In genomic region chr2:239664216-239664785, GRCh38 we compare ENCODE assay signal across 18 cellular contexts.
DNase-seq lines count a peak whose midpoint lies in the region; ATAC-seq and TF ChIP-seq lines count a peak whose summit lies in the region.
"Had no signal": no experiment of that assay in that cellular context is flagged by ENCODE, and none has a peak within 500 bp of the region (broad histone marks: within the 10 kb centered on the region; RNA-seq: fewer than 3 reads in every experiment).

No MANE protein-coding gene starts in this region.

- no peaks in the 10 kb centered on the region for H3K79me2 ChIP-seq in mammary epithelial cell (ENCODE audit: insufficient read depth, low read length)

- peaks cover 15% of the 10 kb centered on the region for H3K4me1 Mint-ChIP-seq in type B pancreatic cell (ENCODE audit: unreplicated experiment)
- peaks cover 0 to 3% (median 0%) of the 10 kb centered on the region in 7 donors for H3K4me1 Mint-ChIP-seq in naive thymus-derived CD4-positive, alpha-beta T cell

- H3K36me3 ChIP-seq in BLaER1, result no peaks in the 10 kb centered on the region
- no peaks in the 10 kb centered on the region for H3K36me3 ChIP-seq in testis (ENCODE audit: low read depth, missing control alignments)
- H3K36me3 ChIP-seq in naive thymus-derived CD4-positive, alpha-beta T cell (ENCODE audit: control insufficient read depth in 2 of 3, insufficient read depth in 3 of 3, low read length in 3 of 3), result no peaks in the 10 kb centered on the region
- no peaks in the 10 kb centered on the region for H3K36me3 ChIP-seq in mammary epithelial cell (ENCODE audit: insufficient read depth, low read length)
- H3K36me3 ChIP-seq in gastrocnemius medialis, result no peaks in the 10 kb centered on the region

- DNase-seq in ecto neural progenitor cell (ENCODE audit: low spot score) (peak; percentile 25), mesenteric fat pad (ENCODE audit: low spot score) (peak; percentile 62), testis (peak; percentile 8), type B pancreatic cell (ENCODE audit: extremely low spot score, unreplicated experiment) (no peak), mammary epithelial cell (no peak), gastrocnemius medialis (no peak)
- DNase-seq in naive thymus-derived CD4-positive, alpha-beta T cell, result no peak
- DNase-seq: 8988T; C1 segment of cervical spinal cord; CD4-positive, CD25-positive, alpha-beta regulatory T cell; CD8-positive, alpha-beta memory T cell; COR-L47; DMS 273 treated with DMSO at 0.1 percent for 48 hours; DMS53; HCEC 1CT had no signal

- H2AFZ ChIP-seq in mammary epithelial cell (ENCODE audit: low read depth, low read length), result no peak overlapping the region
- H2AFZ ChIP-seq: GM23338 had no signal

- no peaks in the 10 kb centered on the region for H3K9me3 ChIP-seq in BLaER1
- no peaks in the 10 kb centered on the region for H3K9me3 ChIP-seq in testis
- no peaks in the 10 kb centered on the region for H3K9me3 ChIP-seq in naive thymus-derived CD4-positive, alpha-beta T cell (ENCODE audit: control insufficient read depth in 2 of 3, low read length in 3 of 3)
- H3K9me3 ChIP-seq in mammary epithelial cell (replicated peaks; ENCODE audit: insufficient read depth, low read length), result peaks cover 7% of the 10 kb centered on the region
- no peaks in the 10 kb centered on the region for H3K9me3 ChIP-seq in gastrocnemius medialis

- 0 out of 2 replicates have a peak overlapping the region, but pooled peaks have one; percentile 34 for H3K9ac ChIP-seq in BLaER1
- no peak overlapping the region for H3K9ac ChIP-seq in mammary epithelial cell (ENCODE audit: insufficient read depth, low read length)

- CTCF ChIA-PET in naive thymus-derived CD4-positive, alpha-beta T cell (lab: Charles Lee), result interaction anchor here (0.7 kb wide), 1 partner anchor 478 kb away, joined by 3 read pairs; no protein-coding TSS in a partner anchor
- CTCF ChIA-PET in mammary epithelial cell (lab: Charles Lee; ENCODE audit: low non-redundant PET), result no interaction called here

- H4K20me1 ChIP-seq in BLaER1 (no peaks in the 10 kb centered on the region), mammary epithelial cell (ENCODE audit: insufficient read depth, low read length) (no peaks in the 10 kb centered on the region)

- dilution Hi-C loops in mammary epithelial cell (cut with HindIII; ENCODE audit: low sequenced_read_pairs), result no loop called here

- in situ Hi-C loops in mammary epithelial cell (cut with MboI; ENCODE audit: low sequenced_read_pairs in 2 of 2), result no loop called here
- in situ Hi-C loops in gastrocnemius medialis (cut with MboI; ENCODE audit: low sequenced_read_pairs in 4 of 4), result no loop called here

- TF ChIP-seq POLR2A in testis (IDR thresholded peaks at IDR 0.05) (no peak), gastrocnemius medialis (IDR thresholded peaks at IDR 0.05) (no peak)

- BruUV-seq in mammary epithelial cell (replicated peaks; lab: Mats Ljungman, UMichigan), result no TSS peak

- intact Hi-C loops in testis (cut with DNase I; ENCODE audit: low total_unique reads) (no loop called here), mammary epithelial cell (cut with micrococcal nuclease) (no loop called here), gastrocnemius medialis (cut with DNase I; ENCODE audit: low total_unique reads) (no loop called here)
- intact Hi-C loops in naive thymus-derived CD4-positive, alpha-beta T cell (cut with micrococcal nuclease), result no loop called here

- H3K36me3 Mint-ChIP-seq in type B pancreatic cell, result no peaks in the 10 kb centered on the region
- H3K36me3 Mint-ChIP-seq in naive thymus-derived CD4-positive, alpha-beta T cell, result no peaks in the 10 kb centered on the region
- H3K36me3 Mint-ChIP-seq: CD4-positive, CD25-positive, alpha-beta regulatory T cell; CD8-positive, alpha-beta memory T cell had no signal

- H3K27me3 ChIP-seq in BLaER1 (no peaks in the 10 kb centered on the region), testis (no peaks in the 10 kb centered on the region), mammary epithelial cell (ENCODE audit: insufficient read depth, low read length) (no peaks in the 10 kb centered on the region), gastrocnemius medialis (peaks cover 0 to 13% (median 7%) of the 10 kb centered on the region in 3 donors)
- no peaks in the 10 kb centered on the region for H3K27me3 ChIP-seq in naive thymus-derived CD4-positive, alpha-beta T cell (ENCODE audit: control insufficient read depth in 2 of 2, insufficient read depth in 2 of 2, low read length in 2 of 2)

- H3K9me3 Mint-ChIP-seq in type B pancreatic cell, result no peaks in the 10 kb centered on the region
- no peaks in the 10 kb centered on the region for H3K9me3 Mint-ChIP-seq in naive thymus-derived CD4-positive, alpha-beta T cell
- H3K9me3 Mint-ChIP-seq: CD4-positive, CD25-positive, alpha-beta regulatory T cell; CD8-positive, alpha-beta memory T cell had no signal

- H3K4me2 ChIP-seq in BLaER1, result peak overlapping the region; percentile 92; the same call in 1 of the 2 replicates
- H3K4me2 ChIP-seq in mammary epithelial cell (ENCODE audit: insufficient read depth, low read depth, low read length), result no peak overlapping the region
- H3K4me2 ChIP-seq: GM23338 had no signal

- H3K4me1 ChIP-seq in BLaER1 (peaks cover 80% of the 10 kb centered on the region), testis (peaks cover 15% of the 10 kb centered on the region), mammary epithelial cell (ENCODE audit: insufficient read depth, low read length) (no peaks in the 10 kb centered on the region), gastrocnemius medialis (no peaks in the 10 kb centered on the region)
- H3K4me1 ChIP-seq in naive thymus-derived CD4-positive, alpha-beta T cell (ENCODE audit: control insufficient read depth in 2 of 2, insufficient read depth in 2 of 2, low read length in 2 of 2), result no peaks in the 10 kb centered on the region

- H3K27ac ChIP-seq in BLaER1 (no peak overlapping the region; the same call in 1 of the 2 replicates), testis (no peak overlapping the region), mammary epithelial cell (ENCODE audit: insufficient read depth, low read depth, low read length) (no peak overlapping the region), gastrocnemius medialis (no peak overlapping the region)
- H3K27ac ChIP-seq in naive thymus-derived CD4-positive, alpha-beta T cell (ENCODE audit: low read depth, low read length), result no peak overlapping the region
- H3K27ac ChIP-seq: HL-60 had no signal

- no peak overlapping the region for H3K4me3 Mint-ChIP-seq in type B pancreatic cell
- H3K4me3 Mint-ChIP-seq in naive thymus-derived CD4-positive, alpha-beta T cell, result no peak overlapping the region
- H3K4me3 Mint-ChIP-seq: CD4-positive, CD25-positive, alpha-beta regulatory T cell; CD8-positive, alpha-beta memory T cell; GM23338 had no signal

- H3K27me3 Mint-ChIP-seq in type B pancreatic cell, result peaks cover 25% of the 10 kb centered on the region
- peaks cover 7 to 37% (median 27%) of the 10 kb centered on the region in 5 donors for H3K27me3 Mint-ChIP-seq in naive thymus-derived CD4-positive, alpha-beta T cell

- 93 to 95% methylated on average over 4 of the region's 4 CpGs for WGBS in testis, 2 donors
- WGBS in mammary epithelial cell (ENCODE audit: low coverage, missing lambda C conversion rate), result 58% methylated on average over 2 of the region's 4 CpGs

- H3K4me3 ChIP-seq in BLaER1, result no peak overlapping the region
- H3K4me3 ChIP-seq in testis, result no peak overlapping the region
- H3K4me3 ChIP-seq in naive thymus-derived CD4-positive, alpha-beta T cell (ENCODE audit: low read length), result no peak overlapping the region
- H3K4me3 ChIP-seq in mammary epithelial cell (replicated peaks in 1 of 3; ENCODE audit: insufficient read depth in 1 of 3, low read depth in 2 of 3, low read length in 3 of 3), result no peak overlapping the region
- no peak overlapping the region for H3K4me3 ChIP-seq in gastrocnemius medialis
- H3K4me3 ChIP-seq: GM23338 had no signal

- POLR2A ChIA-PET in naive thymus-derived CD4-positive, alpha-beta T cell (lab: Charles Lee), result no interaction called here

- no peak for ATAC-seq in naive thymus-derived CD4-positive, alpha-beta T cell
- no peak for ATAC-seq in gastrocnemius medialis
- ATAC-seq: GM23338 had no signal

- H3K27ac Mint-ChIP-seq in type B pancreatic cell, result no peak overlapping the region
- H3K27ac Mint-ChIP-seq in naive thymus-derived CD4-positive, alpha-beta T cell, result no peak overlapping the region
- H3K27ac Mint-ChIP-seq: CD4-positive, CD25-positive, alpha-beta regulatory T cell; GM23338 had no signal

- no peak for TF ChIP-seq CTCF in testis (IDR thresholded peaks at IDR 0.05)
- no peak for TF ChIP-seq CTCF in type B pancreatic cell (conservative IDR thresholded peaks at IDR 0.05)
- TF ChIP-seq CTCF in mammary epithelial cell (conservative IDR thresholded peaks at IDR 0.05 in 1 of 2, IDR thresholded peaks at IDR 0.05 in 1 of 2; ENCODE audit: extremely low read depth in 1 of 2, insufficient read depth in 1 of 2, low read depth in 1 of 2, low read length in 2 of 2), result no peak
- no peak for TF ChIP-seq CTCF in gastrocnemius medialis (IDR thresholded peaks at IDR 0.05 in 4 of 5, conservative IDR thresholded peaks at IDR 0.05 in 1 of 5)

Comparison
In these comparisons a context has a peak if more than half of its experiments do, and no peak if none do; other contexts are left out.
1. DNase-seq: peak in ecto neural progenitor cell (single experiment), mesenteric fat pad (single experiment) and testis (single experiment); none in type B pancreatic cell (single experiment), naive thymus-derived CD4-positive, alpha-beta T cell (0 of 9), mammary epithelial cell (single experiment) and gastrocnemius medialis (0 of 2).